ENCODE assay signal across 16 cellular contexts in the genomic region with DNA sequence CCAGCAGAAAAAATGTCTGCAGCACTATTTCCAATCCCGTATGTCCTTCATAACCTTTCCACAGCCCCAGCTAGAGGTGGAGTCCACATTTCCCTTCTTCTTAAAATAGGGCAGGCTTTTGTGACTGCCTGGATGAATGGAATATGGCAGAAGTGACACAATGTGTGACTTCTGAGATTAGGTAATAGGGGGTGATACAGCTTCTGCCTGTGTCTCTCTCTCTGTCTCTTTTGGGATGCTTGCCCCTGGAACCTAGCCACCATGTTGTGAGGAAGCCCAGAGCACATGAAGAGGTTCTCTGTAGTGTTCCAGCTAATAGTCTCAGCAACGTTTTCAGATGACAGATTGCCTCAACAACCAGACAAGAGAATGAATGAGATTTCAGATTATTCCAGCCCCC. TPM values are rescaled to one million over a fixed set of nuclear protein-coding genes. Genes with fewer than 3 reads are reported as not detected.
DNase-seq lines count a peak whose midpoint lies in the region; ATAC-seq, FAIRE-seq and TF ChIP-seq lines count a peak whose summit lies in the region.
"Had no signal": no experiment of that assay in that cellular context is flagged by ENCODE, and none has a peak within 500 bp of the region (broad histone marks: within the 10 kb centered on the region; RNA-seq: fewer than 3 reads in every experiment).

No MANE protein-coding gene starts in this region.

- H3K4me1 ChIP-seq in SJSA1 (replicated peaks): peaks cover 62% of the 10 kb centered on the region
- H3K4me1 ChIP-seq in mesenchymal stem cell (ENCODE audit: control insufficient read depth, insufficient read depth, low read depth, low read length): peaks cover 9% of the 10 kb centered on the region
- peaks cover 46 to 55% of the 10 kb centered on the region in 2 donors for H3K4me1 ChIP-seq in gastrocnemius medialis

- FAIRE-seq in bronchial epithelial cell (lab: Jason Lieb, UNC): peak; percentile 36

- no peak for DNase-seq in SJSA1 (ENCODE audit: low read depth in 1 of 2, low spot score in 2 of 2)
- DNase-seq in bronchial epithelial cell (ENCODE audit: low read depth): no peak
- DNase-seq in mesenchymal stem cell: no peak
- no peak for DNase-seq in gastrocnemius medialis
- no peak for DNase-seq in NK-92 (lab: John Stamatoyannopoulos, UW; ENCODE audit: unreplicated experiment)
- DNase-seq: CD8-positive, alpha-beta T cell; COR-L47; DND-41; GDM1; HFFc6 had no signal

- no peak overlapping the region for H3K4ac ChIP-seq in mesenchymal stem cell (ENCODE audit: low read depth in 1 of 2, low read length in 2 of 2)

- no peak overlapping the region for H3K23ac ChIP-seq in mesenchymal stem cell (ENCODE audit: low read length in 2 of 2)

- no peak for TF ChIP-seq POLR2A in gastrocnemius medialis (IDR thresholded peaks at IDR 0.05)

- no peak overlapping the region for H4K8ac ChIP-seq in mesenchymal stem cell (ENCODE audit: low read length)

- no peak overlapping the region for H3K4me2 ChIP-seq in mesenchymal stem cell (ENCODE audit: low read length, poor library complexity, severe bottlenecking)

- TF ChIP-seq CTCF in bronchial epithelial cell (IDR thresholded peaks at IDR 0.05; ENCODE audit: insufficient read depth, low read length, severe bottlenecking) (no peak), gastrocnemius medialis (IDR thresholded peaks at IDR 0.05 in 4 of 5, conservative IDR thresholded peaks at IDR 0.05 in 1 of 5) (no peak)

- ATAC-seq in gastrocnemius medialis (peak in 1 of 2 donors; percentile 45), GM19467 (IDR thresholded peaks at IDR 0.05; ENCODE audit: unreplicated experiment) (no peak)
- ATAC-seq: CD8-positive, alpha-beta T cell had no signal

- no peaks in the 10 kb centered on the region for H3K27me3 ChIP-seq in SJSA1 (replicated peaks)
- peaks cover 4% of the 10 kb centered on the region for H3K27me3 ChIP-seq in bronchial epithelial cell (ENCODE audit: control insufficient read depth, insufficient read depth, low read length)
- H3K27me3 ChIP-seq in mesenchymal stem cell (ENCODE audit: control insufficient read depth in 1 of 2, insufficient read depth in 1 of 2, low read length in 2 of 2): peaks cover 0 to 8% of the 10 kb centered on the region in 2 experiments
- no peaks in the 10 kb centered on the region for H3K27me3 ChIP-seq in gastrocnemius medialis

- H2BK12ac ChIP-seq in mesenchymal stem cell (ENCODE audit: low read length in 2 of 2): no peak overlapping the region

- H3K9ac ChIP-seq in mesenchymal stem cell (ENCODE audit: low read length): no peak overlapping the region

- H4K91ac ChIP-seq in mesenchymal stem cell (ENCODE audit: low read length): no peak overlapping the region

- H2AK5ac ChIP-seq in mesenchymal stem cell (ENCODE audit: low read length, severe bottlenecking): peak overlapping the region; percentile 94

- peak overlapping the region; percentile 80; the same call in 1 of the 2 replicates for H3K27ac ChIP-seq in SJSA1
- H3K27ac ChIP-seq in mesenchymal stem cell (ENCODE audit: low read length, poor library complexity, severe bottlenecking): peak overlapping the region; percentile 25
- H3K27ac ChIP-seq in gastrocnemius medialis: peak overlapping the region; percentile 1 to 78 (median 29)

- H3K4me3 ChIP-seq in SJSA1 (no peak overlapping the region), bronchial epithelial cell (ENCODE audit: low read depth, low read length) (no peak overlapping the region), mesenchymal stem cell (ENCODE audit: insufficient read depth in 1 of 2, low read depth in 1 of 2, low read length in 2 of 2) (no peak overlapping the region), gastrocnemius medialis (no peak overlapping the region)

- H3K14ac ChIP-seq in mesenchymal stem cell (ENCODE audit: low read length in 2 of 2): no peak overlapping the region

- H3K18ac ChIP-seq in mesenchymal stem cell (ENCODE audit: low read depth in 1 of 2, low read length in 2 of 2): no peak overlapping the region

- in situ Hi-C loops in gastrocnemius medialis (cut with MboI; ENCODE audit: low sequenced_read_pairs in 4 of 4): no loop called here

- peak overlapping the region; percentile 35 for H2BK5ac ChIP-seq in mesenchymal stem cell (ENCODE audit: low read depth, low read length, poor library complexity, severe bottlenecking)

- H3K79me1 ChIP-seq in mesenchymal stem cell (replicated peaks; ENCODE audit: low read length, poor library complexity, severe bottlenecking): no peaks in the 10 kb centered on the region

- H2AFZ ChIP-seq in mesenchymal stem cell (ENCODE audit: low read depth, low read length): no peak overlapping the region

- H2BK15ac ChIP-seq in mesenchymal stem cell (ENCODE audit: low read depth, poor library complexity, severe bottlenecking): no peak overlapping the region

- 75% methylated on average over 1 of the region's 2 CpGs for WGBS in mesenchymal stem cell

- H3K36me3 ChIP-seq in SJSA1 (no peaks in the 10 kb centered on the region), bronchial epithelial cell (ENCODE audit: control insufficient read depth, insufficient read depth, low read length) (no peaks in the 10 kb centered on the region), mesenchymal stem cell (ENCODE audit: control insufficient read depth in 1 of 2, insufficient read depth in 2 of 2, low read depth in 1 of 2, low read length in 2 of 2) (no peaks in the 10 kb centered on the region), gastrocnemius medialis (no peaks in the 10 kb centered on the region)

- intact Hi-C loops in gastrocnemius medialis (cut with DNase I; ENCODE audit: low total_unique reads): no loop called here

- H3K9me3 ChIP-seq in SJSA1 (replicated peaks) (peaks cover 2% of the 10 kb centered on the region; the same call in 1 of the 2 replicates), mesenchymal stem cell (ENCODE audit: control insufficient read depth, low read length) (no peaks in the 10 kb centered on the region), gastrocnemius medialis (no peaks in the 10 kb centered on the region)

- no peak overlapping the region for H2BK120ac ChIP-seq in mesenchymal stem cell (ENCODE audit: low read depth, low read length)

RNA-seq across cellular contexts. Expression of a gene that starts 51.4 kb away (rescaled TPM):
- 0.22 and 1.2 TPM in 2 replicates for total RNA-seq in SJSA1 (2014; rRNA removed; shearing (Covaris generic))
- total RNA-seq in bronchial epithelial cell: not detected in 2 replicates
- not detected for polyA plus RNA-seq in mesenchymal stem cell (2013, experiment 1 of 2)
- polyA plus RNA-seq in mesenchymal stem cell (2013, experiment 2 of 2): 0.01 TPM
- total RNA-seq in gastrocnemius medialis: 10 to 100 TPM; 78.6 to 97.0 (median 91.7) TPM
- total RNA-seq: A673, H4, HFFc6, HT1080 had no signal
- polyA plus RNA-seq: BJ, CD14-positive monocyte had no signal

Comparison
In these comparisons a context has a peak if more than half of its experiments do, and no peak if none do; other contexts are left out.
1. H3K27ac ChIP-seq: peak in every context shown above with its lines; median percentile 80 in SJSA1; 29 in gastrocnemius medialis; 25 in mesenchymal stem cell.
2. RNA of a gene that starts 51.4 kb away (total RNA-seq): 78.6 to 97.0 TPM in gastrocnemius medialis; 0.22 to 1.2 TPM in SJSA1 and not detected in bronchial epithelial cell; every median in the first group is over 10 times any median in the second.